In the genomic region with DNA sequence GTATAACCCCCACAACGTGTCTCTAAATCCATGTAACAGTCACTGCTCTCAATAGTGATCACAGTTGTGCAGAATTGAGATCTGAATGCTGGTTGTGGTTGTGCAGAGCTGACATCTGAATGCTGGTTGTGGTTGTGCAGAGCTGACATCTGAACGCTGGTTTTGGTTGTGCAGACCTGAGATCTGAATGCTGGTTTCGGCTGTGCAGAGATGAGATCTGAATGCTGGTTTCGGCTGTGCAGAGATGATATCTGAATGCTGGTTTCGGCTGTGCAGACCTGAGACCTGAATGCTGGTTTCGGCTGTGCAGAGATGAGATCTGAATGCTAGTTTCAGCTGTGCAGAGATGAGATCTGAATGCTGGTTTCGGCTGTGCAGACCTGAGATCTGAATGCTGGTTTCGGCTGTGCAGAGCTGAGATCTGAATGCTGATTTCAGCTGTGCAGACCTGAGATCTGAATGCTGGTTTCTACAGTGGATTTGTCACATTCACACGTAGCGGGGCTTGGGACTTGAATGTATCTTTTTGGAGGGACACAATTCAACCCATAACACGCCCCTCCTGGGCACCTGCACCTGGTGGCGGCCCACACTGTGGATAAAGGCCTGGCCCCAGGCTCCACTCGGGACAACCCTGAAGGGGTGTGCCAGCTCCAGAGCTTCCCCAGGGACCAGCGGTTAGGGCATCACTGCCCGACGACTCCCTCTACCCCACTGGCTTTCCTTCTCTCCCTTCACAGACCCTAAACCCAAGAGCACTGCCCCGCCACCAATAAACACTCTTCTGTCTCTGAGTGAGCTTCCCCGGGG, we compare ENCODE assay signal across 12 cellular contexts. TPM values are rescaled to one million over a fixed set of nuclear protein-coding genes. Genes with fewer than 3 reads are reported as not detected.
A peak's percentile ranks its signal among the peaks of the same experiment; 100 is the strongest.
DNase-seq lines count a peak whose midpoint lies in the region; ATAC-seq, FAIRE-seq and TF ChIP-seq lines count a peak whose summit lies in the region.
"Had no signal": no experiment of that assay in that cellular context is flagged by ENCODE, and none has a peak within 500 bp of the region (broad histone marks: within the 10 kb centered on the region; RNA-seq: fewer than 3 reads in every experiment).

No MANE protein-coding gene starts in this region.

- no peak for TF ChIP-seq POLR2A in right lobe of liver (IDR thresholded peaks at IDR 0.05)

- H3K4me3 Mint-ChIP-seq in activated CD8-positive, alpha-beta T cell treated with anti-CD3 and anti-CD28 coated beads, Interleukin-2, amount 10 ng/mL, durations not matched to agents 7 days and 5 days, result no peak overlapping the region
- H3K4me3 Mint-ChIP-seq in naive thymus-derived CD4-positive, alpha-beta T cell, result peak overlapping the region; percentile 51 to 81 (median 68)

- H3K4me1 ChIP-seq in naive thymus-derived CD4-positive, alpha-beta T cell (ENCODE audit: control insufficient read depth in 2 of 2, insufficient read depth in 2 of 2, low read length in 2 of 2), result peaks cover 0 to 22% of the 10 kb centered on the region in 2 donors
- no peaks in the 10 kb centered on the region for H3K4me1 ChIP-seq in right lobe of liver
- H3K4me1 ChIP-seq: thyroid gland had no signal

- no peak for ATAC-seq in activated CD8-positive, alpha-beta T cell treated with anti-CD3 and anti-CD28 coated beads, Interleukin-2, amount 10 ng/mL, durations not matched to agents 7 days and 5 days
- ATAC-seq in naive thymus-derived CD4-positive, alpha-beta T cell, result peak; percentile 24
- no peak for ATAC-seq in right lobe of liver

- intact Hi-C loops in naive thymus-derived CD4-positive, alpha-beta T cell (cut with micrococcal nuclease), result no loop called here
- intact Hi-C loops in right lobe of liver (cut with DNase I), result no loop called here

- no peaks in the 10 kb centered on the region for H3K9me3 Mint-ChIP-seq in activated CD8-positive, alpha-beta T cell treated with anti-CD3 and anti-CD28 coated beads, Interleukin-2, amount 10 ng/mL, durations not matched to agents 7 days and 5 days (ENCODE audit: insufficient read depth)
- H3K9me3 Mint-ChIP-seq in naive thymus-derived CD4-positive, alpha-beta T cell, result no peaks in the 10 kb centered on the region

- peaks cover 3% of the 10 kb centered on the region for H3K27me3 ChIP-seq in GM06990 (replicated peaks; ENCODE audit: control insufficient read depth, insufficient read depth, low read length)
- no peaks in the 10 kb centered on the region for H3K27me3 ChIP-seq in naive thymus-derived CD4-positive, alpha-beta T cell (ENCODE audit: control insufficient read depth in 2 of 2, insufficient read depth in 2 of 2, low read length in 2 of 2)
- no peaks in the 10 kb centered on the region for H3K27me3 ChIP-seq in right lobe of liver
- H3K27me3 ChIP-seq: thyroid gland had no signal

- 75% methylated on average over 13 of the region's 18 CpGs for WGBS in right lobe of liver (ENCODE audit: insufficient coverage, low coverage, low lambda C conversion rate, missing lambda C conversion rate)

- FAIRE-seq in GM19239 (lab: Jason Lieb, UNC), result peak; percentile 91

- no peaks in the 10 kb centered on the region for H3K36me3 Mint-ChIP-seq in activated CD8-positive, alpha-beta T cell treated with anti-CD3 and anti-CD28 coated beads, Interleukin-2, amount 10 ng/mL, durations not matched to agents 7 days and 5 days (ENCODE audit: low read depth)
- H3K36me3 Mint-ChIP-seq in naive thymus-derived CD4-positive, alpha-beta T cell, result no peaks in the 10 kb centered on the region

- peak overlapping the region; percentile 15 for H3K27ac Mint-ChIP-seq in activated CD8-positive, alpha-beta T cell treated with anti-CD3 and anti-CD28 coated beads, Interleukin-2, amount 10 ng/mL, durations not matched to agents 7 days and 5 days
- peak overlapping the region in 8 of 9 donors; percentile 1 to 81 (median 52) for H3K27ac Mint-ChIP-seq in naive thymus-derived CD4-positive, alpha-beta T cell

- POLR2A ChIA-PET in activated CD8-positive, alpha-beta T cell treated with anti-CD3 and anti-CD28 coated beads, Interleukin-2, amount 10 ng/mL, durations not matched to agents 7 days and 5 days (lab: Charles Lee), result no interaction called here
- POLR2A ChIA-PET in naive thymus-derived CD4-positive, alpha-beta T cell (lab: Charles Lee), result interaction anchor here (0.6 to 0.7 kb wide), 2 partner anchors 198 to 331 kb away, joined by 3 to 7 read pairs; no protein-coding TSS in a partner anchor

- H3K9me3 ChIP-seq in naive thymus-derived CD4-positive, alpha-beta T cell (ENCODE audit: control insufficient read depth in 2 of 3, low read length in 3 of 3), result no peaks in the 10 kb centered on the region
- H3K9me3 ChIP-seq in right lobe of liver, result no peaks in the 10 kb centered on the region
- H3K9me3 ChIP-seq: thyroid gland had no signal

- CTCF ChIA-PET in activated CD8-positive, alpha-beta T cell treated with anti-CD3 and anti-CD28 coated beads, Interleukin-2, amount 10 ng/mL, durations not matched to agents 7 days and 5 days (lab: Charles Lee), result interaction anchor here (0.8 kb wide), 1 partner anchor 50 kb away, joined by 4 read pairs; no protein-coding TSS in a partner anchor
- CTCF ChIA-PET in naive thymus-derived CD4-positive, alpha-beta T cell (lab: Charles Lee), result interaction anchor here (1.3 kb wide), 1 partner anchor 28 kb away, joined by 3 read pairs; no protein-coding TSS in a partner anchor

- H3K27me3 Mint-ChIP-seq in activated CD8-positive, alpha-beta T cell treated with anti-CD3 and anti-CD28 coated beads, Interleukin-2, amount 10 ng/mL, durations not matched to agents 7 days and 5 days (ENCODE audit: low read depth), result peaks cover 2% of the 10 kb centered on the region
- peaks cover 0 to 12% (median 0%) of the 10 kb centered on the region in 5 donors for H3K27me3 Mint-ChIP-seq in naive thymus-derived CD4-positive, alpha-beta T cell

- DNase-seq in GM06990 (ENCODE audit: extremely low read depth, insufficient read length) (peak; percentile 70), GM19239 (ENCODE audit: insufficient read length, low spot score) (no peak), right lobe of liver (no peak), D341Med (ENCODE audit: low spot score) (no peak), NOMO-1 (lab: John Stamatoyannopoulos, UW; ENCODE audit: unreplicated experiment in 2 of 2) (no peak), retina (no peak)
- DNase-seq in activated CD8-positive, alpha-beta T cell treated with anti-CD3 and anti-CD28 coated beads, Interleukin-2, amount 10 ng/mL, durations not matched to agents 7 days and 5 days, result peak; percentile 42
- DNase-seq in naive thymus-derived CD4-positive, alpha-beta T cell, result peak in 2 of 9 donors; percentile 18 to 27
- DNase-seq: NCI-H1105; NK-92 treated with Interleukin-12 subunit alpha and Interleukin-12 subunit beta, amount 100 ng/mL, for 24 hours; thyroid gland had no signal

- H3K4me3 ChIP-seq in GM06990 (replicated peaks; ENCODE audit: low read depth, low read length) (no peak overlapping the region), right lobe of liver (no peak overlapping the region)
- peak overlapping the region; percentile 2 for H3K4me3 ChIP-seq in naive thymus-derived CD4-positive, alpha-beta T cell (ENCODE audit: low read length)
- H3K4me3 ChIP-seq: thyroid gland had no signal

- peaks cover 10% of the 10 kb centered on the region for H3K4me1 Mint-ChIP-seq in activated CD8-positive, alpha-beta T cell treated with anti-CD3 and anti-CD28 coated beads, Interleukin-2, amount 10 ng/mL, durations not matched to agents 7 days and 5 days (ENCODE audit: low read depth)
- peaks cover 3 to 26% (median 18%) of the 10 kb centered on the region in 7 donors for H3K4me1 Mint-ChIP-seq in naive thymus-derived CD4-positive, alpha-beta T cell

- no peak overlapping the region for H3K27ac ChIP-seq in naive thymus-derived CD4-positive, alpha-beta T cell (ENCODE audit: low read depth, low read length)
- H3K27ac ChIP-seq in right lobe of liver, result no peak overlapping the region
- H3K27ac ChIP-seq: C4-2B, thyroid gland had no signal

- H3K36me3 ChIP-seq in GM06990 (ENCODE audit: control insufficient read depth, insufficient read depth, low read length) (no peaks in the 10 kb centered on the region), right lobe of liver (no peaks in the 10 kb centered on the region)
- H3K36me3 ChIP-seq in naive thymus-derived CD4-positive, alpha-beta T cell (ENCODE audit: control insufficient read depth in 2 of 3, insufficient read depth in 3 of 3, low read length in 3 of 3), result no peaks in the 10 kb centered on the region
- H3K36me3 ChIP-seq: thyroid gland had no signal

- TF ChIP-seq CTCF in GM06990 (IDR thresholded peaks at IDR 0.05; ENCODE audit: insufficient read depth, low read length, poor library complexity, severe bottlenecking) (no peak), right lobe of liver (IDR thresholded peaks at IDR 0.05) (peak in 1 of 4 donors; percentile 24)

RNA-seq across cellular contexts. Expression of a gene that starts 51.1 kb away (rescaled TPM):
- total RNA-seq in activated CD8-positive, alpha-beta T cell treated with anti-CD3 and anti-CD28 coated beads, Interleukin-2, amount 10 ng/mL, durations not matched to agents 7 days and 5 days, result 10 to 100 TPM; 14.3 to 16.9 TPM
- total RNA-seq in naive thymus-derived CD4-positive, alpha-beta T cell, result 10 to 100 TPM; 12.6 to 22.7 (median 17.4) TPM
- polyA plus RNA-seq in naive thymus-derived CD4-positive, alpha-beta T cell, result 10 to 100 TPM; 35.1 to 43.7 TPM
- 10 to 100 TPM in 2 of 6 experiments, 1 to 10 TPM in 4; 4.9 to 16.1 (median 8.8) TPM for total RNA-seq in right lobe of liver

Comparison
In these comparisons a context has a peak if more than half of its experiments do, and no peak if none do; other contexts are left out.
1. DNase-seq: peak in GM06990 (single experiment) and activated CD8-positive, alpha-beta T cell treated with anti-CD3 and anti-CD28 coated beads, Interleukin-2, amount 10 ng/mL, durations not matched to agents 7 days and 5 days (single experiment); none in GM19239 (single experiment), right lobe of liver (0 of 3), D341Med (single experiment), NOMO-1 (0 of 2) and retina (single experiment).